In the genomic region with DNA sequence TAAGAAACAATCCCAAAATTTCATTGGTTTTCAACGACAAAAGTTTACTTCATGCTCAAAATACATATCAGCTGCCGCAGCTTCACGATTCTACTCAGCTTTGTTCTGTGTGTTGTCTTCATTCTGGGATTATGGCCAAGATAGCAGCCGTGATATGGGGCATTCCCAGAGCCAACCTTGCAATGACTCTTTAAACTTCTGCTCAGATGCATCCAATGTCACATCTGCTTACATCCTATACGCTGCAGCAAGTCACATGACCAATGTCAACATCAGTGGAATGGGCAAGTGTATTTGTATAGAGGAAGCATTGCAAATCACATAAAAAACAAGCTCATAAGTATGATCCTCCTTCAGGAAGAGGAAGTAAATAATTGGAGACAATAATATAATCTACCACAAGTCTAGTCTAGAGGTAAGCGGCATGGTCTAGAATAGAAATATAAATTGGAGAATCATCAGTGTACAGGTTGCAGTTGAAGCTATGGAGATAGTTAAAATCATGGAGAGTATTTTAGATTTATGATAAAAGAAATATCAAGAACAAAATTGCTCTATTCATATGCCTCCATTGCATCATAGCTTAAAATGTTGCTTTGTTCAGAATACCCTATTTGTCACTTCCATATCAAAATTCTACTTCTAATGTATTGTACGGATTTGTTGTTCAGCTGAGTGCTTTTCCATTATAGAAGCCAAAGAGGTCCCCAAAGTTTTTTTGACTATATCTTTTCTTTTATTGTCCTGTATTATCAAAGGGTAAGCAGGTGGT, we compare ENCODE assay signal across 1 cellular context.
TF ChIP-seq lines count a peak whose summit lies in the region.

No MANE protein-coding gene starts in this region.

TF ChIP-seq in K562, 482 proteins besides CTCF, POLR2A, EP300 and RAD21 (continued from another document and continues in another):
- TF ChIP-seq, protein P1, sequence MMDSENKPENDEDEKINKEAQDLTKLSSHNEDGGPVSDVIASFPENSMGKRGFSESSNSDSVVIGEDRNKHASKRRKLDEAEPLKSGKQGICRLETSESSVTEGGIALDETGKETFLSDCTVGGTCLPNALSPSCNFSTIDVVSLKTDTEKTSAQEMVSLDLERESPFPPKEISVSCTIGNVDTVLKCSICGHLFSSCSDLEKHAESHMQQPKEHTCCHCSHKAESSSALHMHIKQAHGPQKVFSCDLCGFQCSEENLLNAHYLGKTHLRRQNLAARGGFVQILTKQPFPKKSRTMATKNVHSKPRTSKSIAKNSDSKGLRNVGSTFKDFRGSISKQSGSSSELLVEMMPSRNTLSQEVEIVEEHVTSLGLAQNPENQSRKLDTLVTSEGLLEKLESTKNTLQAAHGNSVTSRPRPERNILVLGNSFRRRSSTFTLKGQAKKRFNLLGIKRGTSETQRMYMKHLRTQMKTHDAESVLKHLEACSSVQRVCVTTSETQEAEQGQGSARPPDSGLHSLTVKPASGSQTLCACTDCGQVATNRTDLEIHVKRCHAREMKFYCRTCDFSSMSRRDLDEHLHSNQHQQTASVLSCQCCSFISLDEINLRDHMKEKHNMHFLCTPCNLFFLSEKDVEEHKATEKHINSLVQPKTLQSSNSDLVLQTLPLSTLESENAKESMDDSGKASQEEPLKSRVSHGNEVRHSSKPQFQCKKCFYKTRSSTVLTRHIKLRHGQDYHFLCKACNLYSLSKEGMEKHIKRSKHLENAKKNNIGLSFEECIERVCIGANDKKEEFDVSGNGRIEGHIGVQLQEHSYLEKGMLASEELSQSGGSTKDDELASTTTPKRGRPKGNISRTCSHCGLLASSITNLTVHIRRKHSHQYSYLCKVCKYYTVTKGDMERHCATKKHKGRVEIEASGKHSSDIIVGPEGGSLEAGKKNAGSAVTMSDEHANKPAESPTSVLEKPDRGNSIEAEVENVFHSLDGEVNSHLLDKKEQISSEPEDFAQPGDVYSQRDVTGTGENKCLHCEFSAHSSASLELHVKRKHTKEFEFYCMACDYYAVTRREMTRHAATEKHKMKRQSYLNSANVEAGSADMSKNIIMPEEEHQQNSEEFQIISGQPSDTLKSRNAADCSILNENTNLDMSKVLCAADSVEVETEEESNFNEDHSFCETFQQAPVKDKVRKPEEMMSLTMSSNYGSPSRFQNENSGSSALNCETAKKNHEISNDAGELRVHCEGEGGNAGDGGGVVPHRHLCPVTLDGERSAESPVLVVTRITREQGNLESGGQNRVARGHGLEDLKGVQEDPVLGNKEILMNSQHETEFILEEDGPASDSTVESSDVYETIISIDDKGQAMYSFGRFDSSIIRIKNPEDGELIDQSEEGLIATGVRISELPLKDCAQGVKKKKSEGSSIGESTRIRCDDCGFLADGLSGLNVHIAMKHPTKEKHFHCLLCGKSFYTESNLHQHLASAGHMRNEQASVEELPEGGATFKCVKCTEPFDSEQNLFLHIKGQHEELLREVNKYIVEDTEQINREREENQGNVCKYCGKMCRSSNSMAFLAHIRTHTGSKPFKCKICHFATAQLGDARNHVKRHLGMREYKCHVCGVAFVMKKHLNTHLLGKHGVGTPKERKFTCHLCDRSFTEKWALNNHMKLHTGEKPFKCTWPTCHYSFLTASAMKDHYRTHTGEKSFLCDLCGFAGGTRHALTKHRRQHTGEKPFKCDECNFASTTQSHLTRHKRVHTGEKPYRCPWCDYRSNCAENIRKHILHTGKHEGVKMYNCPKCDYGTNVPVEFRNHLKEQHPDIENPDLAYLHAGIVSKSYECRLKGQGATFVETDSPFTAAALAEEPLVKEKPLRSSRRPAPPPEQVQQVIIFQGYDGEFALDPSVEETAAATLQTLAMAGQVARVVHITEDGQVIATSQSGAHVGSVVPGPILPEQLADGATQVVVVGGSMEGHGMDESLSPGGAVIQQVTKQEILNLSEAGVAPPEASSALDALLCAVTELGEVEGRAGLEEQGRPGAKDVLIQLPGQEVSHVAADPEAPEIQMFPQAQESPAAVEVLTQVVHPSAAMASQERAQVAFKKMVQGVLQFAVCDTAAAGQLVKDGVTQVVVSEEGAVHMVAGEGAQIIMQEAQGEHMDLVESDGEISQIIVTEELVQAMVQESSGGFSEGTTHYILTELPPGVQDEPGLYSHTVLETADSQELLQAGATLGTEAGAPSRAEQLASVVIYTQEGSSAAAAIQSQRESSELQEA (IDR thresholded peaks at IDR 0.05; ENCODE audit: low read depth): no peak
- TF ChIP-seq GABPA (tag; conservative IDR thresholded peaks at IDR 0.05; ENCODE audit: low read depth) (no peak), BHLHE40 (IDR thresholded peaks at IDR 0.05; ENCODE audit: low read length) (peak; percentile 39; the same call in 1 of the 2 replicates), ARID2 (IDR thresholded peaks at IDR 0.05) (no peak), ERF (CRISPR knock-in tag; IDR thresholded peaks at IDR 0.05) (no peak), TOE1 (IDR thresholded peaks at IDR 0.05; ENCODE audit: borderline replicate concordance) (peak; percentile 91), TOE1 (CRISPR knock-in tag; IDR thresholded peaks at IDR 0.05; ENCODE audit: borderline replicate concordance, low read depth) (no peak), RAD51 (IDR thresholded peaks at IDR 0.05; ENCODE audit: borderline replicate concordance, low read depth) (peak; percentile 90), CC2D1A (IDR thresholded peaks at IDR 0.05) (no peak), SNIP1 (IDR thresholded peaks at IDR 0.05; ENCODE audit: low read depth) (no peak), HDAC3 (IDR thresholded peaks at IDR 0.05; ENCODE audit: borderline replicate concordance, partially characterized antibody) (no peak), ARID1B (IDR thresholded peaks at IDR 0.05) (no peak), ZNF224 (CRISPR knock-in tag; IDR thresholded peaks at IDR 0.05) (no peak), ZNF696 (CRISPR knock-in tag; conservative IDR thresholded peaks at IDR 0.05) (no peak), SIRT6 (IDR thresholded peaks at IDR 0.05; ENCODE audit: low read depth, low read length) (no peak), CEBPG (CRISPR knock-in tag; IDR thresholded peaks at IDR 0.05) (no peak), CEBPG (tag; conservative IDR thresholded peaks at IDR 0.05 in 1 of 2, IDR thresholded peaks at IDR 0.05 in 1 of 2) (peak; percentile 54 to 68), ZNF699 (CRISPR knock-in tag; IDR thresholded peaks at IDR 0.05; ENCODE audit: insufficient replicate concordance) (no peak), TAF9B (IDR thresholded peaks at IDR 0.05; ENCODE audit: partially characterized antibody) (no peak), MCM7 (IDR thresholded peaks at IDR 0.05) (no peak), BCL6 (CRISPR knock-in tag; IDR thresholded peaks at IDR 0.05) (no peak), BDP1 (IDR thresholded peaks at IDR 0.05; ENCODE audit: insufficient read depth, insufficient read length) (no peak), TFAM (CRISPR knock-in tag; conservative IDR thresholded peaks at IDR 0.05) (no peak)
- TF ChIP-seq, protein P2, sequence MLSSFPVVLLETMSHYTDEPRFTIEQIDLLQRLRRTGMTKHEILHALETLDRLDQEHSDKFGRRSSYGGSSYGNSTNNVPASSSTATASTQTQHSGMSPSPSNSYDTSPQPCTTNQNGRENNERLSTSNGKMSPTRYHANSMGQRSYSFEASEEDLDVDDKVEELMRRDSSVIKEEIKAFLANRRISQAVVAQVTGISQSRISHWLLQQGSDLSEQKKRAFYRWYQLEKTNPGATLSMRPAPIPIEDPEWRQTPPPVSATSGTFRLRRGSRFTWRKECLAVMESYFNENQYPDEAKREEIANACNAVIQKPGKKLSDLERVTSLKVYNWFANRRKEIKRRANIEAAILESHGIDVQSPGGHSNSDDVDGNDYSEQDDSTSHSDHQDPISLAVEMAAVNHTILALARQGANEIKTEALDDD (IDR thresholded peaks at IDR 0.05): no peak
- TF ChIP-seq, protein P3, sequence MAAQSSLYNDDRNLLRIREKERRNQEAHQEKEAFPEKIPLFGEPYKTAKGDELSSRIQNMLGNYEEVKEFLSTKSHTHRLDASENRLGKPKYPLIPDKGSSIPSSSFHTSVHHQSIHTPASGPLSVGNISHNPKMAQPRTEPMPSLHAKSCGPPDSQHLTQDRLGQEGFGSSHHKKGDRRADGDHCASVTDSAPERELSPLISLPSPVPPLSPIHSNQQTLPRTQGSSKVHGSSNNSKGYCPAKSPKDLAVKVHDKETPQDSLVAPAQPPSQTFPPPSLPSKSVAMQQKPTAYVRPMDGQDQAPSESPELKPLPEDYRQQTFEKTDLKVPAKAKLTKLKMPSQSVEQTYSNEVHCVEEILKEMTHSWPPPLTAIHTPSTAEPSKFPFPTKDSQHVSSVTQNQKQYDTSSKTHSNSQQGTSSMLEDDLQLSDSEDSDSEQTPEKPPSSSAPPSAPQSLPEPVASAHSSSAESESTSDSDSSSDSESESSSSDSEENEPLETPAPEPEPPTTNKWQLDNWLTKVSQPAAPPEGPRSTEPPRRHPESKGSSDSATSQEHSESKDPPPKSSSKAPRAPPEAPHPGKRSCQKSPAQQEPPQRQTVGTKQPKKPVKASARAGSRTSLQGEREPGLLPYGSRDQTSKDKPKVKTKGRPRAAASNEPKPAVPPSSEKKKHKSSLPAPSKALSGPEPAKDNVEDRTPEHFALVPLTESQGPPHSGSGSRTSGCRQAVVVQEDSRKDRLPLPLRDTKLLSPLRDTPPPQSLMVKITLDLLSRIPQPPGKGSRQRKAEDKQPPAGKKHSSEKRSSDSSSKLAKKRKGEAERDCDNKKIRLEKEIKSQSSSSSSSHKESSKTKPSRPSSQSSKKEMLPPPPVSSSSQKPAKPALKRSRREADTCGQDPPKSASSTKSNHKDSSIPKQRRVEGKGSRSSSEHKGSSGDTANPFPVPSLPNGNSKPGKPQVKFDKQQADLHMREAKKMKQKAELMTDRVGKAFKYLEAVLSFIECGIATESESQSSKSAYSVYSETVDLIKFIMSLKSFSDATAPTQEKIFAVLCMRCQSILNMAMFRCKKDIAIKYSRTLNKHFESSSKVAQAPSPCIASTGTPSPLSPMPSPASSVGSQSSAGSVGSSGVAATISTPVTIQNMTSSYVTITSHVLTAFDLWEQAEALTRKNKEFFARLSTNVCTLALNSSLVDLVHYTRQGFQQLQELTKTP (IDR thresholded peaks at IDR 0.05; ENCODE audit: low read depth in 1 of 2, partially characterized antibody in 2 of 2): no peak
- TF ChIP-seq, protein P4, sequence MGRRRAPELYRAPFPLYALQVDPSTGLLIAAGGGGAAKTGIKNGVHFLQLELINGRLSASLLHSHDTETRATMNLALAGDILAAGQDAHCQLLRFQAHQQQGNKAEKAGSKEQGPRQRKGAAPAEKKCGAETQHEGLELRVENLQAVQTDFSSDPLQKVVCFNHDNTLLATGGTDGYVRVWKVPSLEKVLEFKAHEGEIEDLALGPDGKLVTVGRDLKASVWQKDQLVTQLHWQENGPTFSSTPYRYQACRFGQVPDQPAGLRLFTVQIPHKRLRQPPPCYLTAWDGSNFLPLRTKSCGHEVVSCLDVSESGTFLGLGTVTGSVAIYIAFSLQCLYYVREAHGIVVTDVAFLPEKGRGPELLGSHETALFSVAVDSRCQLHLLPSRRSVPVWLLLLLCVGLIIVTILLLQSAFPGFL (CRISPR knock-in tag; IDR thresholded peaks at IDR 0.05): no peak
- TF ChIP-seq, protein P5, sequence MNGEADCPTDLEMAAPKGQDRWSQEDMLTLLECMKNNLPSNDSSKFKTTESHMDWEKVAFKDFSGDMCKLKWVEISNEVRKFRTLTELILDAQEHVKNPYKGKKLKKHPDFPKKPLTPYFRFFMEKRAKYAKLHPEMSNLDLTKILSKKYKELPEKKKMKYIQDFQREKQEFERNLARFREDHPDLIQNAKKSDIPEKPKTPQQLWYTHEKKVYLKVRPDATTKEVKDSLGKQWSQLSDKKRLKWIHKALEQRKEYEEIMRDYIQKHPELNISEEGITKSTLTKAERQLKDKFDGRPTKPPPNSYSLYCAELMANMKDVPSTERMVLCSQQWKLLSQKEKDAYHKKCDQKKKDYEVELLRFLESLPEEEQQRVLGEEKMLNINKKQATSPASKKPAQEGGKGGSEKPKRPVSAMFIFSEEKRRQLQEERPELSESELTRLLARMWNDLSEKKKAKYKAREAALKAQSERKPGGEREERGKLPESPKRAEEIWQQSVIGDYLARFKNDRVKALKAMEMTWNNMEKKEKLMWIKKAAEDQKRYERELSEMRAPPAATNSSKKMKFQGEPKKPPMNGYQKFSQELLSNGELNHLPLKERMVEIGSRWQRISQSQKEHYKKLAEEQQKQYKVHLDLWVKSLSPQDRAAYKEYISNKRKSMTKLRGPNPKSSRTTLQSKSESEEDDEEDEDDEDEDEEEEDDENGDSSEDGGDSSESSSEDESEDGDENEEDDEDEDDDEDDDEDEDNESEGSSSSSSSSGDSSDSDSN (IDR thresholded peaks at IDR 0.05; ENCODE audit: borderline replicate concordance in 1 of 2, low read depth in 2 of 2, low read length in 2 of 2): no peak
- TF ChIP-seq, protein P6, sequence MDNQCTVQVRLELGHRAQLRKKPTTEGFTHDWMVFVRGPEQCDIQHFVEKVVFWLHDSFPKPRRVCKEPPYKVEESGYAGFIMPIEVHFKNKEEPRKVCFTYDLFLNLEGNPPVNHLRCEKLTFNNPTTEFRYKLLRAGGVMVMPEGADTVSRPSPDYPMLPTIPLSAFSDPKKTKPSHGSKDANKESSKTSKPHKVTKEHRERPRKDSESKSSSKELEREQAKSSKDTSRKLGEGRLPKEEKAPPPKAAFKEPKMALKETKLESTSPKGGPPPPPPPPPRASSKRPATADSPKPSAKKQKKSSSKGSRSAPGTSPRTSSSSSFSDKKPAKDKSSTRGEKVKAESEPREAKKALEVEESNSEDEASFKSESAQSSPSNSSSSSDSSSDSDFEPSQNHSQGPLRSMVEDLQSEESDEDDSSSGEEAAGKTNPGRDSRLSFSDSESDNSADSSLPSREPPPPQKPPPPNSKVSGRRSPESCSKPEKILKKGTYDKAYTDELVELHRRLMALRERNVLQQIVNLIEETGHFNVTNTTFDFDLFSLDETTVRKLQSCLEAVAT (IDR thresholded peaks at IDR 0.05): no peak
- TF ChIP-seq, protein P7, sequence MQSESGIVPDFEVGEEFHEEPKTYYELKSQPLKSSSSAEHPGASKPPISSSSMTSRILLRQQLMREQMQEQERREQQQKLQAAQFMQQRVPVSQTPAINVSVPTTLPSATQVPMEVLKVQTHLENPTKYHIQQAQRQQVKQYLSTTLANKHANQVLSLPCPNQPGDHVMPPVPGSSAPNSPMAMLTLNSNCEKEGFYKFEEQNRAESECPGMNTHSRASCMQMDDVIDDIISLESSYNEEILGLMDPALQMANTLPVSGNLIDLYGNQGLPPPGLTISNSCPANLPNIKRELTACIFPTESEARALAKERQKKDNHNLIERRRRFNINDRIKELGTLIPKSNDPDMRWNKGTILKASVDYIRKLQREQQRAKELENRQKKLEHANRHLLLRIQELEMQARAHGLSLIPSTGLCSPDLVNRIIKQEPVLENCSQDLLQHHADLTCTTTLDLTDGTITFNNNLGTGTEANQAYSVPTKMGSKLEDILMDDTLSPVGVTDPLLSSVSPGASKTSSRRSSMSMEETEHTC (IDR thresholded peaks at IDR 0.05): no peak
- TF ChIP-seq, protein P8, sequence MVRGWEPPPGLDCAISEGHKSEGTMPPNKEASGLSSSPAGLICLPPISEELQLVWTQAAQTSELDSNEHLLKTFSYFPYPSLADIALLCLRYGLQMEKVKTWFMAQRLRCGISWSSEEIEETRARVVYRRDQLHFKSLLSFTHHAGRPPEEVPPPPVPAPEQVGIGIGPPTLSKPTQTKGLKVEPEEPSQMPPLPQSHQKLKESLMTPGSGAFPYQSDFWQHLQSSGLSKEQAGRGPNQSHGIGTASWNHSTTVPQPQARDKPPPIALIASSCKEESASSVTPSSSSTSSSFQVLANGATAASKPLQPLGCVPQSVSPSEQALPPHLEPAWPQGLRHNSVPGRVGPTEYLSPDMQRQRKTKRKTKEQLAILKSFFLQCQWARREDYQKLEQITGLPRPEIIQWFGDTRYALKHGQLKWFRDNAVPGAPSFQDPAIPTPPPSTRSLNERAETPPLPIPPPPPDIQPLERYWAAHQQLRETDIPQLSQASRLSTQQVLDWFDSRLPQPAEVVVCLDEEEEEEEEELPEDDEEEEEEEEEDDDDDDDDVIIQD (CRISPR knock-in tag; IDR thresholded peaks at IDR 0.05): no peak
